1 cellular context compared by ENCODE assay signal in genomic region chr10:44980309-44981171, GRCh38.
TF ChIP-seq lines count a peak whose summit lies in the region.

No MANE protein-coding gene starts in this region.

TF ChIP-seq in H1, 55 proteins besides CTCF, POLR2A, EP300 and RAD21:
- TF ChIP-seq GTF2F1 (IDR thresholded peaks at IDR 0.05; ENCODE audit: borderline replicate concordance, low read depth, low read length), result no peak
- TF ChIP-seq KDM4A (IDR thresholded peaks at IDR 0.05; ENCODE audit: low read depth, low read length, severe bottlenecking), result no peak
- no peak for TF ChIP-seq SUZ12 (IDR thresholded peaks at IDR 0.05; ENCODE audit: low read length)
- TF ChIP-seq HDAC6 (IDR thresholded peaks at IDR 0.05; ENCODE audit: low read depth, low read length), result no peak
- TF ChIP-seq CEBPB (IDR thresholded peaks at IDR 0.05; ENCODE audit: low read depth, low read length), result no peak
- TF ChIP-seq ATF3 (IDR thresholded peaks at IDR 0.05; ENCODE audit: insufficient read depth, low read depth, low read length), result no peak
- no peak for TF ChIP-seq CREB1 (IDR thresholded peaks at IDR 0.05)
- TF ChIP-seq E2F6 (IDR thresholded peaks at IDR 0.05), result no peak
- no peak for TF ChIP-seq NANOG (IDR thresholded peaks at IDR 0.05; ENCODE audit: insufficient read depth, low read depth, low read length, poor library complexity, severe bottlenecking)
- no peak for TF ChIP-seq USF2 (IDR thresholded peaks at IDR 0.05; ENCODE audit: low read length)
